In genomic region chr6:16712250-16712930, GRCh38 we compare ENCODE assay signal across 8 cellular contexts. TPM values are rescaled to one million over a fixed set of nuclear protein-coding genes. Genes with fewer than 3 reads are reported as not detected.
DNase-seq lines count a peak whose midpoint lies in the region; ATAC-seq, FAIRE-seq and TF ChIP-seq lines count a peak whose summit lies in the region.

No MANE protein-coding gene starts in this region.

- H3K27me3 ChIP-seq in colonic mucosa (no peaks in the 10 kb centered on the region), neutrophil (no peaks in the 10 kb centered on the region)

- H3K9me3 ChIP-seq in colonic mucosa (no peaks in the 10 kb centered on the region), neutrophil (no peaks in the 10 kb centered on the region), kidney (ENCODE audit: control insufficient read depth in 1 of 2, low read length in 2 of 2) (no peaks in the 10 kb centered on the region)

- H3K9ac ChIP-seq in colonic mucosa (ENCODE audit: low read depth in 2 of 2, low read length in 2 of 2), result no peak overlapping the region
- no peak overlapping the region for H3K9ac ChIP-seq in kidney (ENCODE audit: low read length in 2 of 2)

- H3K4me3 ChIP-seq in colonic mucosa, result no peak overlapping the region
- peak overlapping the region; percentile 37 to 55 for H3K4me3 ChIP-seq in neutrophil (ENCODE audit: low read depth in 1 of 2, low read length in 1 of 2)
- H3K4me3 ChIP-seq in kidney (ENCODE audit: low read length in 2 of 2), result no peak overlapping the region

- no peaks in the 10 kb centered on the region for H3K36me3 ChIP-seq in colonic mucosa
- no peaks in the 10 kb centered on the region for H3K36me3 ChIP-seq in neutrophil
- H3K36me3 ChIP-seq in kidney (ENCODE audit: control insufficient read depth in 1 of 2, insufficient read depth in 2 of 2, low read length in 2 of 2), result no peaks in the 10 kb centered on the region

- DNase-seq in GM12891 (ENCODE audit: insufficient read length, low spot score) (no peak), NCI-H69 (lab: John Stamatoyannopoulos, UW) (peak; percentile 50), colonic mucosa (no peak), posterior cingulate gyrus (no peak), kidney (no peak), kidney tubule cell (ENCODE audit: low spot score) (no peak)

- no peak for TF ChIP-seq POLR2A in GM12891 (IDR thresholded peaks at IDR 0.05; ENCODE audit: low read depth, low read length)

- H3K27ac ChIP-seq in colonic mucosa (peak overlapping the region; percentile 31), neutrophil (peak overlapping the region; percentile 91), kidney (ENCODE audit: low read depth in 2 of 2, low read length in 2 of 2) (peak overlapping the region in 1 of 2 donors; percentile 20)

- intact Hi-C loops in colonic mucosa (cut with DNase I), result no loop called here
- intact Hi-C loops in posterior cingulate gyrus (cut with DNase I), result no loop called here
- intact Hi-C loops in kidney (cut with DNase I), result no loop called here

- ATAC-seq in GM21723 (IDR thresholded peaks at IDR 0.05; ENCODE audit: unreplicated experiment), result peak; percentile 74

- FAIRE-seq in GM12891 (lab: Jason Lieb, UNC), result peak; percentile 70
- no peak for FAIRE-seq in kidney (lab: Jason Lieb, UNC)

- H3K4me1 ChIP-seq in colonic mucosa, result no peaks in the 10 kb centered on the region
- H3K4me1 ChIP-seq in neutrophil (ENCODE audit: control insufficient read depth in 1 of 2, insufficient read depth in 1 of 2, low read depth in 1 of 2, low read length in 1 of 2), result peaks cover 54 to 63% of the 10 kb centered on the region in 2 experiments
- H3K4me1 ChIP-seq in kidney (ENCODE audit: control insufficient read depth in 1 of 2, insufficient read depth in 1 of 2, low read depth in 1 of 2, low read length in 2 of 2), result peaks cover 0 to 5% of the 10 kb centered on the region in 2 donors

- TF ChIP-seq CTCF in colonic mucosa (IDR thresholded peaks at IDR 0.05) (no peak), neutrophil (IDR thresholded peaks at IDR 0.05) (no peak), kidney (IDR thresholded peaks at IDR 0.05; ENCODE audit: borderline replicate concordance, extremely low read depth, insufficient read depth) (no peak)

TF ChIP-seq in GM12891, 5 proteins besides CTCF, POLR2A, EP300 and RAD21:
- TF ChIP-seq SPI1 (IDR thresholded peaks at IDR 0.05; ENCODE audit: low read depth, low read length) (peak; percentile 47), TAF1 (IDR thresholded peaks at IDR 0.05; ENCODE audit: low read depth, low read length) (no peak)

RNA-seq across cellular contexts. Expression of gene ATXN1, which starts 48.9 kb away (rescaled TPM):
- 14.3 TPM for polyA plus RNA-seq in GM12891 (2012; ENCODE audit: low read depth, missing spikeins)
- 10 to 100 TPM; 24.5 to 41.9 TPM for total RNA-seq in colonic mucosa
- total RNA-seq in kidney, result 58.2 TPM
- 4.2 TPM for polyA plus RNA-seq in kidney (ENCODE audit: insufficient read depth, low read depth, low replicate concordance)

Comparison
In these comparisons a context has a peak if more than half of its experiments do, and no peak if none do; other contexts are left out.
1. H3K4me3 ChIP-seq: peak in neutrophil (2 of 2); none in colonic mucosa (single experiment) and kidney (0 of 2).